Comparison of ENCODE assay signal across 14 cellular contexts in the genomic region with DNA sequence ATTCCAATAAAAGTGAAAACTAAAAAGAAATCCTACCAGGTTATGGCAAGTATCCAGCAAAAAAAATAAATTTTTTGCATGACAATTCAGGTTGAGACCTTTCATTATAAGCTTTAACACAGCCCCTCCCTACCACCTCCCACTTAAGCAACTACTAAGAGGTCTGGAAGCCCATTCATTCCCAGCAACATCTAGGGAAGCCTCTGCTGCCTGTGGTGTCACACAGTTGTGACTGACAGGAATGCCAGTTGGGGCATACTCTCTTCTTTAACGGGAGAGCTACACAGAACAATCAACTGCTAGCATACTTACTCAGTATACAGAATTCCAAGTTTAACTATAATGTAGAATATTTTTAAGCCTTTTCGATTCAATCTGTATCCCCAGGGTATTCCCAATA.
"Had no signal": no experiment of that assay in that cellular context is flagged by ENCODE, and none has a peak within 500 bp of the region (broad histone marks: within the 10 kb centered on the region; RNA-seq: fewer than 3 reads in every experiment).

No MANE protein-coding gene starts in this region.

- H3K9me3 Mint-ChIP-seq: activated T-cell treated with anti-CD3 and anti-CD28 coated beads, Interleukin-2, amount 50 U/mL, for 4 hours had no signal

- H3K27me3 Mint-ChIP-seq: activated B cell treated with CpG ODN at 0.5 μM for 24 hours; activated CD8-positive, alpha-beta T cell treated with anti-CD3 and anti-CD28 coated beads for 36 hours had no signal

- H3K9me3 ChIP-seq: thoracic aorta had no signal

- DNase-seq: activated B cell treated with CpG ODN at 0.5 μM for 24 hours; activated CD4-positive, alpha-beta T cell treated with anti-CD3 and anti-CD28 coated beads for 48 hours; activated CD8-positive, alpha-beta T cell treated with anti-CD3 and anti-CD28 coated beads for 36 hours; activated T-cell treated with anti-CD3 and anti-CD28 coated beads, Interleukin-2, amount 50 U/mL, for 4 hours; anterior cingulate cortex; brain microvascular endothelial cell; effector CD8-positive, alpha-beta T cell; foreskin melanocyte; mammary epithelial cell; stimulated activated CD4-positive, alpha-beta T cell treated with anti-CD3 and anti-CD28 coated beads, Interleukin-1b, Interleukin-23, amount 100 ng/mL, for 48 hours had no signal

- ATAC-seq: activated CD8-positive, alpha-beta T cell treated with anti-CD3 and anti-CD28 coated beads for 36 hours; activated T-cell treated with anti-CD3 and anti-CD28 coated beads, Interleukin-2, amount 50 U/mL, for 4 hours; left lobe of liver; sciatic nerve had no signal

- H3K4me3 ChIP-seq: thoracic aorta had no signal

- H3K27ac ChIP-seq: brain microvascular endothelial cell, thoracic aorta had no signal

- H3K4me3 Mint-ChIP-seq: activated B cell treated with CpG ODN at 0.5 μM for 24 hours; activated CD8-positive, alpha-beta T cell treated with anti-CD3 and anti-CD28 coated beads for 36 hours; activated T-cell treated with anti-CD3 and anti-CD28 coated beads, Interleukin-2, amount 50 U/mL, for 4 hours; nephron had no signal

- H3K36me3 ChIP-seq: brain microvascular endothelial cell, thoracic aorta had no signal

- H3K27me3 ChIP-seq: brain microvascular endothelial cell had no signal

- H3K4me1 Mint-ChIP-seq: nephron had no signal

- H3K27ac Mint-ChIP-seq: activated B cell treated with CpG ODN at 0.5 μM for 24 hours; activated CD8-positive, alpha-beta T cell treated with anti-CD3 and anti-CD28 coated beads for 36 hours; nephron had no signal
